Comparison of ENCODE assay signal across 12 cellular contexts in the genomic region with DNA sequence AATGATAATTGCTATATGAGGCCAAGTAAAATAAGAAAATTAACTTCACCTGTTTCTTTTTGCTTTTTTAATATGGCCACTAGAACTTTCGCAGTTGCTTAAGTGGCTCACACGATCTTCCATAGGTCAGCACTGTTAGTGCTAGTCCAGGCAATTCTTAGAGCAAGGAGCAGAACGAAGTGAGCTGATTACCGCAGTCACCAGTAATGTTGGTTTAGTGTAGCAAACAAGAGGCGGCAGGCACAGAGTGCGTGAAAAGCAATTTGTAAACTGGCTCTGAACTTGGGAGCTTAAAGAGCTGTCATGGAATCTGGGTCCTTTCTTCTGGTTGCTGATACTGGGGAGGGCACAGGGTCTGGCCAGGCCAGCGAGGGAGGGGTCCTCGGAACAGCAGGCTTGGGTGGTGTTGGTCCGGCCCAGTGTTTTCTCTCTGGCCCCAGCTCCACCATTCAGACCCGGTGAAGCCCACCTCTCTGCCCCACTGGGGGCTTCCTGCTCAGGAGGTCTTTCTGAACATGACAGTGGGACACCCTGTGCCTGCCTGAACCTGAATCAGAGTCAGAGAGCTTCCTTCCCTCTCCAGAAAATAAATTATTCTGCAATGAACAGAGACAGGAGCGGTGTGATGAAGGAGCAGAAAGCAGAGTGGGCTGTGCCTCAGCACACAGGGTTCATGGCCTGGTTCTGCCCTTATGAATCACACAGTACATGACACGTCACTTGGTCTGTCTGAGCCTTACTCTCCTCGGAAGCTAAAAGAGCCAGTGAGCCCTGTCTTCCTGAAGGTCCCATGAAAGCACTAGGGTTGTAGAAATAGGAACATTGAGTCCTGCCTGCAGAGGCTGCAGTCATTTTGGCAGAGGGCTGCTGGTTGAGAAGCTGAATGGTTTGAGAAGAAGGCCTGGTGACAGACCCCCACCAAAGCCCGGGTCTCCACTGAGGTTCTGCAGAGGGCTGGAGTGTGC. TPM values are rescaled to one million over a fixed set of nuclear protein-coding genes. Genes with fewer than 3 reads are reported as not detected.
DNase-seq lines count a peak whose midpoint lies in the region; ATAC-seq and TF ChIP-seq lines count a peak whose summit lies in the region.
"Had no signal": no experiment of that assay in that cellular context is flagged by ENCODE, and none has a peak within 500 bp of the region (broad histone marks: within the 10 kb centered on the region; RNA-seq: fewer than 3 reads in every experiment).

No MANE protein-coding gene starts in this region.

- no peaks in the 10 kb centered on the region for H3K27me3 ChIP-seq in right lobe of liver
- no peaks in the 10 kb centered on the region for H3K27me3 ChIP-seq in tibial artery

- peak overlapping the region; percentile 39 for H3K4me3 Mint-ChIP-seq in HFFc6
- H3K4me3 Mint-ChIP-seq: stimulated activated naive B cell treated with anti-CD40 and anti-IgM and Interleukin-4, amounts not matched to agents 10 μg/mL and 1 μg/mL and 100 μg/mL, for 72 hours had no signal

- ATAC-seq in right lobe of liver (peak in 3 of 4 donors; percentile 1 to 14 (median 10)), HG03565 (IDR thresholded peaks at IDR 0.05; ENCODE audit: unreplicated experiment) (no peak), GM19452 (IDR thresholded peaks at IDR 0.05; ENCODE audit: unreplicated experiment) (no peak)
- ATAC-seq: stimulated activated naive B cell treated with anti-CD40 and anti-IgM and Interleukin-4, amounts not matched to agents 10 μg/mL and 1 μg/mL and 100 μg/mL, for 72 hours had no signal

- 89% methylated on average over 11 of the region's 14 CpGs for WGBS in right lobe of liver (ENCODE audit: insufficient coverage, low coverage, low lambda C conversion rate, missing lambda C conversion rate)

- DNase-seq in HFFc6: peak; percentile 78
- DNase-seq in choroid plexus epithelial cell (ENCODE audit: low read depth): peak; percentile 89
- DNase-seq in right lobe of liver: peak in 1 of 3 donors; percentile 46
- peak in 1 of 2 donors; percentile 45 for DNase-seq in tibial artery
- no peak for DNase-seq in NCI-H2227 (lab: John Stamatoyannopoulos, UW; ENCODE audit: unreplicated experiment)
- DNase-seq in substantia nigra (lab: John Stamatoyannopoulos, UW): no peak
- DNase-seq: effector CD4-positive, alpha-beta T cell; NCI-H526 treated with DMSO at 0.1 percent for 48 hours; stimulated activated naive B cell treated with anti-CD40 and anti-IgM and Interleukin-4, amounts not matched to agents 10 μg/mL and 1 μg/mL and 100 μg/mL, for 72 hours; T-helper 9 cell had no signal

- H3K9me3 ChIP-seq in right lobe of liver (no peaks in the 10 kb centered on the region), tibial artery (no peaks in the 10 kb centered on the region)

- H3K27ac Mint-ChIP-seq in HFFc6: peak overlapping the region; percentile 77
- H3K27ac Mint-ChIP-seq: stimulated activated naive B cell treated with anti-CD40 and anti-IgM and Interleukin-4, amounts not matched to agents 10 μg/mL and 1 μg/mL and 100 μg/mL, for 72 hours had no signal

- H3K4me1 Mint-ChIP-seq in HFFc6 (ENCODE audit: low read depth): peaks cover 71% of the 10 kb centered on the region
- H3K4me1 Mint-ChIP-seq: stimulated activated naive B cell treated with anti-CD40 and anti-IgM and Interleukin-4, amounts not matched to agents 10 μg/mL and 1 μg/mL and 100 μg/mL, for 72 hours had no signal

- H3K36me3 ChIP-seq in right lobe of liver (peaks cover 26 to 97% (median 83%) of the 10 kb centered on the region in 4 donors), tibial artery (peaks cover 96 to 97% (median 97%) of the 10 kb centered on the region in 3 donors)

- H3K27ac ChIP-seq in right lobe of liver (peak overlapping the region in 2 of 3 donors; percentile 20 to 39), tibial artery (peak overlapping the region; percentile 29 to 65), substantia nigra (ENCODE audit: low read depth, low read length, poor library complexity, severe bottlenecking) (no peak overlapping the region)

- no peaks in the 10 kb centered on the region; the same call in 1 of the 2 replicates for H3K27me3 Mint-ChIP-seq in HFFc6 (ENCODE audit: insufficient read depth)
- H3K27me3 Mint-ChIP-seq: stimulated activated naive B cell treated with anti-CD40 and anti-IgM and Interleukin-4, amounts not matched to agents 10 μg/mL and 1 μg/mL and 100 μg/mL, for 72 hours had no signal

- peaks cover 86% of the 10 kb centered on the region for H3K36me3 Mint-ChIP-seq in HFFc6 (ENCODE audit: low read depth)

- H3K4me1 ChIP-seq in right lobe of liver: peaks cover 0 to 47% (median 22%) of the 10 kb centered on the region in 4 donors
- peaks cover 0 to 46% (median 25%) of the 10 kb centered on the region in 4 donors for H3K4me1 ChIP-seq in tibial artery

- H3K9me3 Mint-ChIP-seq in HFFc6: no peaks in the 10 kb centered on the region

- intact Hi-C loops in right lobe of liver (cut with DNase I): loop anchor here in 1 of 2 donors (10.0 kb wide), 1 partner anchor 83 kb away; no protein-coding TSS in a partner anchor
- intact Hi-C loops in tibial artery (cut with DNase I; ENCODE audit: low total_unique reads): no loop called here

- H3K4me3 ChIP-seq in choroid plexus epithelial cell (ENCODE audit: low read depth, low read length) (no peak overlapping the region), right lobe of liver (no peak overlapping the region), tibial artery (no peak overlapping the region)

- TF ChIP-seq POLR2A in right lobe of liver (IDR thresholded peaks at IDR 0.05): no peak

- TF ChIP-seq CTCF in HFFc6 (IDR thresholded peaks at IDR 0.05) (no peak), choroid plexus epithelial cell (conservative IDR thresholded peaks at IDR 0.05; ENCODE audit: low read depth, low read length) (no peak), right lobe of liver (IDR thresholded peaks at IDR 0.05) (no peak), tibial artery (IDR thresholded peaks at IDR 0.05) (no peak)

RNA-seq across cellular contexts. Expression of gene ETS2, which starts 11.9 kb away (rescaled TPM):
- 10 to 100 TPM; 23.2 to 33.3 (median 29.0) TPM for total RNA-seq in HFFc6 (2021; fragmentation: NEBNext Ultra II Directional; extraction: Animal tissue kit (Norgen Biotek cat#: 25700))
- 100 to 1,000 TPM in 4 of 6 experiments, 10 to 100 TPM in 2; 38.3 to 252 (median 129) TPM for total RNA-seq in right lobe of liver

Comparison
In these comparisons a context has a peak if more than half of its experiments do, and no peak if none do; other contexts are left out.
1. DNase-seq: peak in HFFc6 (single experiment) and choroid plexus epithelial cell (single experiment); none in NCI-H2227 (single experiment) and substantia nigra (0 of 49).
2. ATAC-seq: peak in right lobe of liver (3 of 4); none in HG03565 (single experiment) and GM19452 (single experiment).